ENCODE assay signal across 1 cellular context in the genomic region with DNA sequence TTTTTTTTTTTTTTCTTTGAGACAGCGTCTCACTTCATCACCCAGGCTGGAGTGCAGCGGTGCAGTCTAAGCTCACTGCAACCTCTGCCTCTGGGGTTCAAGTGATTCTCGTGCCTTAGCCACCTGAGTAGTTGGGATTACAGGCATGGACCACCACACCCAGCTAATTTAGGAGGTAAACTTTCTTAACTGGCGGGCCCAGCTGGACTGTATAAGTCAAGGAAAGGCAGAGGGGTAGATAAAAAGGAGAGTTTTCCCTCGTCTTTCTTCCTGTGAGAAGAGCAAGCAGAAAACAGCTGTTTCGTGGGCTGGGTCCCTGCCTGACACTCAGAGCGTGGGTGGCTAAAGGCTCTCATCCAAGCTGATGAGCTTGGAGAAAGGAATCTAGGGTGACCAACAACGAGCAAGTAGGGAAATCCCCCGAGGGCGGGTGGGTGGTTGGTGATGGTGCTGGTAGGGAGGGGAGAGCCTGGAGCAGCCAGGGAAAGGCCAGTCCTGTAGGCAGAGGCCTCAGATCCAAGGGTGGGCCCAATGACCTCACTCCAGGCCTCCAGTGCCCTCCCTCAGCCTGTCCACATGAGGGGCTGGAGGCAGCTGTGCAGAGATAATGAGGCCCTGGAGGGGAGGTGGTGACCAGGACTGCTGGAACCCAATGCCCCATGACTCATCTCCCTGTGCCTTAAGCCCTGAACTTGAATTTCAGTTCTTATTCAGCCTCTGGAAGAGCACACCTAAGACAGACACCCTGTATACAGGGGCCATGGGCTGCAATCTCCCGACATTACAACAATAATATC.
TF ChIP-seq lines count a peak whose summit lies in the region.

No MANE protein-coding gene starts in this region.

TF ChIP-seq in GM23338, 12 proteins besides CTCF, POLR2A, EP300 and RAD21 (continued from another document):
- TF ChIP-seq, protein P1, sequence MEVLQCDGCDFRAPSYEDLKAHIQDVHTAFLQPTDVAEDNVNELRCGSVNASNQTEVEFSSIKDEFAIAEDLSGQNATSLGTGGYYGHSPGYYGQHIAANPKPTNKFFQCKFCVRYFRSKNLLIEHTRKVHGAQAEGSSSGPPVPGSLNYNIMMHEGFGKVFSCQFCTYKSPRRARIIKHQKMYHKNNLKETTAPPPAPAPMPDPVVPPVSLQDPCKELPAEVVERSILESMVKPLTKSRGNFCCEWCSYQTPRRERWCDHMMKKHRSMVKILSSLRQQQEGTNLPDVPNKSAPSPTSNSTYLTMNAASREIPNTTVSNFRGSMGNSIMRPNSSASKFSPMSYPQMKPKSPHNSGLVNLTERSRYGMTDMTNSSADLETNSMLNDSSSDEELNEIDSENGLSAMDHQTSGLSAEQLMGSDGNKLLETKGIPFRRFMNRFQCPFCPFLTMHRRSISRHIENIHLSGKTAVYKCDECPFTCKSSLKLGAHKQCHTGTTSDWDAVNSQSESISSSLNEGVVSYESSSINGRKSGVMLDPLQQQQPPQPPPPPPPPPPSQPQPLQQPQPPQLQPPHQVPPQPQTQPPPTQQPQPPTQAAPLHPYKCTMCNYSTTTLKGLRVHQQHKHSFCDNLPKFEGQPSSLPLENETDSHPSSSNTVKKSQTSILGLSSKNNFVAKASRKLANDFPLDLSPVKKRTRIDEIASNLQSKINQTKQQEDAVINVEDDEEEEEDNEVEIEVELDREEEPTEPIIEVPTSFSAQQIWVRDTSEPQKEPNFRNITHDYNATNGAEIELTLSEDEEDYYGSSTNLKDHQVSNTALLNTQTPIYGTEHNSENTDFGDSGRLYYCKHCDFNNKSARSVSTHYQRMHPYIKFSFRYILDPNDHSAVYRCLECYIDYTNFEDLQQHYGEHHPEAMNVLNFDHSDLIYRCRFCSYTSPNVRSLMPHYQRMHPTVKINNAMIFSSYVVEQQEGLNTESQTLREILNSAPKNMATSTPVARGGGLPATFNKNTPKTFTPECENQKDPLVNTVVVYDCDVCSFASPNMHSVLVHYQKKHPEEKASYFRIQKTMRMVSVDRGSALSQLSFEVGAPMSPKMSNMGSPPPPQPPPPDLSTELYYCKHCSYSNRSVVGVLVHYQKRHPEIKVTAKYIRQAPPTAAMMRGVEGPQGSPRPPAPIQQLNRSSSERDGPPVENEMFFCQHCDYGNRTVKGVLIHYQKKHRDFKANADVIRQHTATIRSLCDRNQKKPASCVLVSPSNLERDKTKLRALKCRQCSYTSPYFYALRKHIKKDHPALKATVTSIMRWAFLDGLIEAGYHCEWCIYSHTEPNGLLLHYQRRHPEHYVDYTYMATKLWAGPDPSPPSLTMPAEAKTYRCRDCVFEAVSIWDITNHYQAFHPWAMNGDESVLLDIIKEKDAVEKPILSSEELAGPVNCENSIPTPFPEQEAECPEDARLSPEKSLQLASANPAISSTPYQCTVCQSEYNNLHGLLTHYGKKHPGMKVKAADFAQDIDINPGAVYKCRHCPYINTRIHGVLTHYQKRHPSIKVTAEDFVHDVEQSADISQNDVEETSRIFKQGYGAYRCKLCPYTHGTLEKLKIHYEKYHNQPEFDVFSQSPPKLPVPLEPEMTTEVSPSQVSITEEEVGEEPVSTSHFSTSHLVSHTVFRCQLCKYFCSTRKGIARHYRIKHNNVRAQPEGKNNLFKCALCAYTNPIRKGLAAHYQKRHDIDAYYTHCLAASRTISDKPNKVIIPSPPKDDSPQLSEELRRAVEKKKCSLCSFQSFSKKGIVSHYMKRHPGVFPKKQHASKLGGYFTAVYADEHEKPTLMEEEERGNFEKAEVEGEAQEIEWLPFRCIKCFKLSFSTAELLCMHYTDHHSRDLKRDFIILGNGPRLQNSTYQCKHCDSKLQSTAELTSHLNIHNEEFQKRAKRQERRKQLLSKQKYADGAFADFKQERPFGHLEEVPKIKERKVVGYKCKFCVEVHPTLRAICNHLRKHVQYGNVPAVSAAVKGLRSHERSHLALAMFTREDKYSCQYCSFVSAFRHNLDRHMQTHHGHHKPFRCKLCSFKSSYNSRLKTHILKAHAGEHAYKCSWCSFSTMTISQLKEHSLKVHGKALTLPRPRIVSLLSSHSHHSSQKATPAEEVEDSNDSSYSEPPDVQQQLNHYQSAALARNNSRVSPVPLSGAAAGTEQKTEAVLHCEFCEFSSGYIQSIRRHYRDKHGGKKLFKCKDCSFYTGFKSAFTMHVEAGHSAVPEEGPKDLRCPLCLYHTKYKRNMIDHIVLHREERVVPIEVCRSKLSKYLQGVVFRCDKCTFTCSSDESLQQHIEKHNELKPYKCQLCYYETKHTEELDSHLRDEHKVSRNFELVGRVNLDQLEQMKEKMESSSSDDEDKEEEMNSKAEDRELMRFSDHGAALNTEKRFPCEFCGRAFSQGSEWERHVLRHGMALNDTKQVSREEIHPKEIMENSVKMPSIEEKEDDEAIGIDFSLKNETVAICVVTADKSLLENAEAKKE (CRISPR knock-in tag; IDR thresholded peaks at IDR 0.05) = no peak
- TF ChIP-seq EZH2 (IDR thresholded peaks at IDR 0.05; ENCODE audit: low read depth, unreplicated experiment) (no peak), POLR2AphosphoS5 (IDR thresholded peaks at IDR 0.05; ENCODE audit: low read depth) (no peak), ZNF114 (CRISPR knock-in tag; IDR thresholded peaks at IDR 0.05) (no peak)
